1 cellular context compared by ENCODE assay signal in the genomic region with DNA sequence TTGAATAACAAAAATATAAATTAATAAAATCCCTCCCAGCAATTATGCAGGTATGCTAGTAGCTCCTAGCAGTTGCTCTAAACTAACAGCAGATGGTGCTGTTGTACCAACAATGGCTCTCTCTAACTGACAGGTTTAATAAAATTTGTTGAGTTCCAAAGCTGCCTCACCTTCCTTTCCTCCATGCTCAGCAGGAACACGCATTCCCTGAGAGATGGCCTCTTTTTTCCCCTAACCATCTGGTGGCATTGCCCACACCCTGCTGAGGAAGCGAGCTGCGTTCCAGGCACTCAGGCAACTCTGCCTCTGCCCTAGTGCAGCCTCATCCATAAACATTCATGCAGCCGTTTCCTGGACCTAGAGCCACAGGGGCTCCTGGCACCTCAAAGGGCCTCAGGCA.
A peak's percentile ranks its signal among the peaks of the same experiment; 100 is the strongest.
TF ChIP-seq lines count a peak whose summit lies in the region.

No MANE protein-coding gene starts in this region.

TF ChIP-seq in SK-N-SH, 30 proteins besides CTCF, POLR2A, EP300 and RAD21 (continued from another document):
- no peak for TF ChIP-seq REST (IDR thresholded peaks at IDR 0.05; ENCODE audit: low read depth, low read length)
- TF ChIP-seq CHD2 (IDR thresholded peaks at IDR 0.05; ENCODE audit: low read length, partially characterized antibody) = peak; percentile 9
